2 cellular contexts compared by ENCODE assay signal in genomic region chr11:47437746-47438418, GRCh38.
TF ChIP-seq lines count a peak whose summit lies in the region.

No MANE protein-coding gene starts in this region.

TF ChIP-seq in K562, 482 proteins besides CTCF, POLR2A, EP300 and RAD21 (continued from another document):
- no peak for TF ChIP-seq GTF3C2 (IDR thresholded peaks at IDR 0.05; ENCODE audit: borderline replicate concordance, extremely low read depth, insufficient read length)

TF ChIP-seq in HepG2, 621 proteins besides CTCF, POLR2A, EP300 and RAD21 (continued from another document and continues in another):
- no peak for TF ChIP-seq CHD2 (IDR thresholded peaks at IDR 0.05; ENCODE audit: low read depth, low read length)
- no peak for TF ChIP-seq SOX13 (IDR thresholded peaks at IDR 0.05)
- TF ChIP-seq SOX13 (CRISPR knock-in tag; conservative IDR thresholded peaks at IDR 0.05 in 1 of 2, IDR thresholded peaks at IDR 0.05 in 1 of 2) = peak in 1 of 2 experiments; percentile 49; a peak in 1 of 4 replicates
- TF ChIP-seq TFDP1 (CRISPR knock-in tag; IDR thresholded peaks at IDR 0.05; ENCODE audit: borderline replicate concordance) = no peak
- no peak for TF ChIP-seq TCF12 (IDR thresholded peaks at IDR 0.05)
- TF ChIP-seq TCF12 (CRISPR knock-in tag; IDR thresholded peaks at IDR 0.05) = no peak
- TF ChIP-seq ZNF709 (CRISPR knock-in tag; IDR thresholded peaks at IDR 0.05) = peak; percentile 53
- no peak for TF ChIP-seq DR1 (CRISPR knock-in tag; IDR thresholded peaks at IDR 0.05)
- no peak for TF ChIP-seq NR0B2 (CRISPR knock-in tag; IDR thresholded peaks at IDR 0.05)
- no peak for TF ChIP-seq BATF2 (CRISPR knock-in tag; IDR thresholded peaks at IDR 0.05)
- TF ChIP-seq ETV5 (CRISPR knock-in tag; IDR thresholded peaks at IDR 0.05; ENCODE audit: borderline replicate concordance) = peak; percentile 45; the same call in 1 of the 2 replicates
- no peak; the same call in 1 of the 2 replicates for TF ChIP-seq ZNF362 (CRISPR knock-in tag; IDR thresholded peaks at IDR 0.05; ENCODE audit: borderline replicate concordance)
- TF ChIP-seq ZNF646 (CRISPR knock-in tag; IDR thresholded peaks at IDR 0.05) = no peak
- 0 out of 2 replicates have a peak, but pooled peaks have one; percentile 15 for TF ChIP-seq JUN (CRISPR knock-in tag; IDR thresholded peaks at IDR 0.05)
- no peak; the same call in 1 of the 2 replicates for TF ChIP-seq SMAD9 (CRISPR knock-in tag; IDR thresholded peaks at IDR 0.05)
- TF ChIP-seq DMTF1 (CRISPR knock-in tag; IDR thresholded peaks at IDR 0.05) = no peak
- no peak; the same call in 1 of the 2 replicates for TF ChIP-seq ZNF329 (CRISPR knock-in tag; IDR thresholded peaks at IDR 0.05; ENCODE audit: low read depth)
- no peak for TF ChIP-seq CCDC6 (CRISPR knock-in tag; IDR thresholded peaks at IDR 0.05)
- TF ChIP-seq ZNF546 (CRISPR knock-in tag; conservative IDR thresholded peaks at IDR 0.05) = no peak
- no peak for TF ChIP-seq KLF9 (CRISPR knock-in tag; IDR thresholded peaks at IDR 0.05; ENCODE audit: low read depth)
- TF ChIP-seq ZNF605 (CRISPR knock-in tag; IDR thresholded peaks at IDR 0.05) = peak; percentile 34; the same call in 1 of the 2 replicates
- TF ChIP-seq ZNF598 (CRISPR knock-in tag; IDR thresholded peaks at IDR 0.05; ENCODE audit: borderline replicate concordance) = peak; percentile 52; the same call in 1 of the 2 replicates
- TF ChIP-seq TRAFD1 (CRISPR knock-in tag; IDR thresholded peaks at IDR 0.05; ENCODE audit: borderline replicate concordance) = no peak; the same call in 1 of the 2 replicates
- peak; percentile 57; the same call in 1 of the 2 replicates for TF ChIP-seq DRAP1 (CRISPR knock-in tag; IDR thresholded peaks at IDR 0.05)
- no peak for TF ChIP-seq MED13 (CRISPR knock-in tag; IDR thresholded peaks at IDR 0.05)
- no peak for TF ChIP-seq EHMT2 (IDR thresholded peaks at IDR 0.05; ENCODE audit: borderline replicate concordance, low read depth, low read length)
- TF ChIP-seq ZNF30 (CRISPR knock-in tag; IDR thresholded peaks at IDR 0.05) = no peak
- TF ChIP-seq ZNF562 (CRISPR knock-in tag; IDR thresholded peaks at IDR 0.05; ENCODE audit: borderline replicate concordance) = no peak
- TF ChIP-seq KDM3A (CRISPR knock-in tag; IDR thresholded peaks at IDR 0.05; ENCODE audit: low read depth) = peak; percentile 28
- 0 out of 2 replicates have a peak, but pooled peaks have one; percentile 17 for TF ChIP-seq KMT2A (CRISPR knock-in tag; IDR thresholded peaks at IDR 0.05)
- no peak for TF ChIP-seq TBP (CRISPR knock-in tag; IDR thresholded peaks at IDR 0.05)
- TF ChIP-seq POLR2AphosphoS2 (IDR thresholded peaks at IDR 0.05; ENCODE audit: low read depth, low read length) = no peak
- TF ChIP-seq E2F1 (CRISPR knock-in tag; IDR thresholded peaks at IDR 0.05) = no peak
- TF ChIP-seq NFYC (CRISPR knock-in tag; IDR thresholded peaks at IDR 0.05) = no peak
- TF ChIP-seq RARG (CRISPR knock-in tag; IDR thresholded peaks at IDR 0.05; ENCODE audit: low read depth) = no peak
- 0 out of 2 replicates have a peak, but pooled peaks have one; percentile 83 for TF ChIP-seq FOXO4 (CRISPR knock-in tag; conservative IDR thresholded peaks at IDR 0.05)
